In genomic region chr9:136868644-136869043, GRCh38 we compare ENCODE assay signal across 22 cellular contexts. TPM values are rescaled to one million over a fixed set of nuclear protein-coding genes. Genes with fewer than 3 reads are reported as not detected.
DNase-seq lines count a peak whose midpoint lies in the region; ATAC-seq and TF ChIP-seq lines count a peak whose summit lies in the region.
"Had no signal": no experiment of that assay in that cellular context is flagged by ENCODE, and none has a peak within 500 bp of the region (broad histone marks: within the 10 kb centered on the region; RNA-seq: fewer than 3 reads in every experiment).

No MANE protein-coding gene starts in this region.

- peaks cover 18% of the 10 kb centered on the region for H3K4me1 Mint-ChIP-seq in T-helper 1 cell treated with Interleukin-12 subunit alpha and Interleukin-12 subunit beta and Interleukin-4 antibody, amounts not matched to agents 30 μg/mL and 1 μg/mL, for 36 hours (ENCODE audit: low read depth)
- peaks cover 6% of the 10 kb centered on the region for H3K4me1 Mint-ChIP-seq in nephron progenitor cell

- H3K27ac ChIP-seq in lower lobe of right lung: no peak overlapping the region
- H3K27ac ChIP-seq: 22Rv1, breast epithelium, left ventricle myocardium inferior, testis had no signal

- peaks cover 22% of the 10 kb centered on the region for H3K4me1 ChIP-seq in lower lobe of right lung
- H3K4me1 ChIP-seq: BE2C had no signal

- H3K36me3 ChIP-seq in lower lobe of right lung: peaks cover 8% of the 10 kb centered on the region
- H3K36me3 ChIP-seq: breast epithelium had no signal

- H3K9me3 Mint-ChIP-seq in T-helper 1 cell treated with Interleukin-12 subunit alpha and Interleukin-12 subunit beta and Interleukin-4 antibody, amounts not matched to agents 30 μg/mL and 1 μg/mL, for 36 hours: peaks cover 12% of the 10 kb centered on the region
- peaks cover 68% of the 10 kb centered on the region for H3K9me3 Mint-ChIP-seq in nephron progenitor cell

- TF ChIP-seq POLR2A in GM15510 (IDR thresholded peaks at IDR 0.05; ENCODE audit: borderline replicate concordance, extremely low read depth, insufficient read length): peak; percentile 16

- H3K36me3 Mint-ChIP-seq in T-helper 1 cell treated with Interleukin-12 subunit alpha and Interleukin-12 subunit beta and Interleukin-4 antibody, amounts not matched to agents 30 μg/mL and 1 μg/mL, for 36 hours (ENCODE audit: low read depth): peaks cover 12% of the 10 kb centered on the region
- H3K36me3 Mint-ChIP-seq in nephron progenitor cell (ENCODE audit: low read depth): peaks cover 37% of the 10 kb centered on the region

- no peaks in the 10 kb centered on the region for H3K27me3 ChIP-seq in lower lobe of right lung (ENCODE audit: low read depth)
- H3K27me3 ChIP-seq: BE2C, breast epithelium, dorsolateral prefrontal cortex, testis had no signal

- intact Hi-C loops in lower lobe of right lung (cut with DNase I): no loop called here

- H3K4me3 Mint-ChIP-seq in T-helper 1 cell treated with Interleukin-12 subunit alpha and Interleukin-12 subunit beta and Interleukin-4 antibody, amounts not matched to agents 30 μg/mL and 1 μg/mL, for 36 hours: peak overlapping the region; percentile 57
- H3K4me3 Mint-ChIP-seq in nephron progenitor cell: peak overlapping the region; percentile 56

- no peak for DNase-seq in T-helper 1 cell
- DNase-seq in cerebellar cortex (ENCODE audit: low spot score): peak; percentile 81
- no peak for DNase-seq in nephron progenitor cell
- no peak for DNase-seq in NCI-H2171 treated with DMSO at 0.1 percent for 48 hours (lab: John Stamatoyannopoulos, UW)
- DNase-seq in midbrain (lab: John Stamatoyannopoulos, UW): no peak
- DNase-seq in lower lobe of right lung: no peak
- DNase-seq: activated CD8-positive, alpha-beta memory T cell treated with anti-CD3 and anti-CD28 coated beads, Interleukin-2, amount 50 U/mL, for 4 hours; BE2C; DMS 273 treated with DMSO at 0.1 percent for 48 hours; GF-D8; left ventricle myocardium inferior; NCI-H1048; NCI-H2029 treated with DMSO at 0.1 percent for 48 hours; NCI-H510A treated with DMSO at 0.1 percent for 48 hours; testis had no signal

- H3K27me3 Mint-ChIP-seq in T-helper 1 cell treated with Interleukin-12 subunit alpha and Interleukin-12 subunit beta and Interleukin-4 antibody, amounts not matched to agents 30 μg/mL and 1 μg/mL, for 36 hours (ENCODE audit: low read depth): no peaks in the 10 kb centered on the region
- peaks cover 4% of the 10 kb centered on the region for H3K27me3 Mint-ChIP-seq in nephron progenitor cell (ENCODE audit: low read depth, poor library complexity)

- TF ChIP-seq CTCF in nephron progenitor cell (IDR thresholded peaks at IDR 0.05): no peak
- no peak for TF ChIP-seq CTCF in lower lobe of right lung (IDR thresholded peaks at IDR 0.05)

- no peak overlapping the region for H3K4me3 ChIP-seq in lower lobe of right lung
- H3K4me3 ChIP-seq: breast epithelium, dorsolateral prefrontal cortex, K562, left ventricle myocardium inferior, testis had no signal

- no peak for ATAC-seq in lower lobe of right lung
- ATAC-seq: activated CD4-positive, CD25-positive, alpha-beta regulatory T cell treated with anti-CD3 and anti-CD28 coated beads, Interleukin-2, amount 50 U/mL, for 24 hours; K562 had no signal

- H3K9me3 ChIP-seq in lower lobe of right lung: no peaks in the 10 kb centered on the region
- H3K9me3 ChIP-seq: breast epithelium, testis had no signal

- H3K27ac Mint-ChIP-seq in T-helper 1 cell treated with Interleukin-12 subunit alpha and Interleukin-12 subunit beta and Interleukin-4 antibody, amounts not matched to agents 30 μg/mL and 1 μg/mL, for 36 hours: peak overlapping the region; percentile 27
- no peak overlapping the region for H3K27ac Mint-ChIP-seq in nephron progenitor cell

RNA-seq across cellular contexts. Expression of gene EDF1, which starts 2.5 kb away (rescaled TPM):
- 230 TPM for total RNA-seq in lower lobe of right lung

RNA-seq across cellular contexts. Expression of gene MAMDC4, which starts 16.5 kb away (rescaled TPM):
- total RNA-seq in lower lobe of right lung: 13.5 TPM

RNA-seq across cellular contexts. Expression of gene TRAF2, which starts 17.7 kb away (rescaled TPM):
- total RNA-seq in lower lobe of right lung: 16.5 TPM

RNA-seq across cellular contexts. Expression of gene PHPT1, which starts 19.4 kb away (rescaled TPM):
- total RNA-seq in lower lobe of right lung: 93.6 TPM

RNA-seq across cellular contexts. Expression of gene AJM1, which starts 26.4 kb away (rescaled TPM):
- 3.5 TPM for total RNA-seq in lower lobe of right lung
